1 cellular context compared by ENCODE assay signal in genomic region chr13:109977212-109977968, GRCh38.
TF ChIP-seq lines count a peak whose summit lies in the region.

No MANE protein-coding gene starts in this region.

TF ChIP-seq in GM12878, 131 proteins besides CTCF, POLR2A, EP300 and RAD21 (continued from another document):
- TF ChIP-seq RBBP5 (conservative IDR thresholded peaks at IDR 0.05) (no peak), IRF3 (IDR thresholded peaks at IDR 0.05) (no peak)
